In the genomic region with DNA sequence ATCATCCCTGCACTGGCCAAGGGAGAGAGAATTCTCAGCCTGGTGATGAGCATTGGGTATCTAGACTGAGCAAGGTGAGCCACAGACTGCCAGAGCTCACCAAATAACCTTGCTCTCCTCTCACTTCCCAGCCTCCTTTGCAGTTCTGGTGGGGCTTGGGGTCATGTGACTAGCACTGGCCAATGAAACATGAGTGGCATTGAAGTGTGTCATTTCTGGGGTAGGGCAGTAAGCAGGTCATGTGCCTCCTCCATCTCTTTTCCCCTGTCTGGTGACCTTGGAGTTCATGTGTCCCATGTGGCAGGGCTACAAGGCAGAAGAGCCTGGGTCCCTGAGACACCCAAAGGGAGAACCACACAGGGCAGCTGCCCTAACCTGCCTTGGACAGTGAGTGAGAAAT, we compare ENCODE assay signal across 2 cellular contexts.
A peak's percentile ranks its signal among the peaks of the same experiment; 100 is the strongest.
TF ChIP-seq lines count a peak whose summit lies in the region.

No MANE protein-coding gene starts in this region.

TF ChIP-seq in Ishikawa, 13 proteins besides CTCF, POLR2A, EP300 and RAD21:
- TF ChIP-seq, protein P1, sequence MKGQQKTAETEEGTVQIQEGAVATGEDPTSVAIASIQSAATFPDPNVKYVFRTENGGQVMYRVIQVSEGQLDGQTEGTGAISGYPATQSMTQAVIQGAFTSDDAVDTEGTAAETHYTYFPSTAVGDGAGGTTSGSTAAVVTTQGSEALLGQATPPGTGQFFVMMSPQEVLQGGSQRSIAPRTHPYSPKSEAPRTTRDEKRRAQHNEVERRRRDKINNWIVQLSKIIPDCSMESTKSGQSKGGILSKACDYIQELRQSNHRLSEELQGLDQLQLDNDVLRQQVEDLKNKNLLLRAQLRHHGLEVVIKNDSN (IDR thresholded peaks at IDR 0.05): peak; percentile 89
- TF ChIP-seq CEBPB (IDR thresholded peaks at IDR 0.05) (no peak), CREB1 (IDR thresholded peaks at IDR 0.05; ENCODE audit: low read depth) (no peak), TAF1 (IDR thresholded peaks at IDR 0.05; ENCODE audit: low read depth) (no peak), FOXM1 (IDR thresholded peaks at IDR 0.05; ENCODE audit: borderline replicate concordance, low read depth) (no peak), YY1 (IDR thresholded peaks at IDR 0.05; ENCODE audit: low read depth) (no peak)

TF ChIP-seq in GM12878, 131 proteins besides CTCF, POLR2A, EP300 and RAD21:
- TF ChIP-seq, protein P1 (IDR thresholded peaks at IDR 0.05; ENCODE audit: borderline replicate concordance, extremely low read length, insufficient read depth, low read depth, low read length): peak; percentile 42
- TF ChIP-seq, protein P2, sequence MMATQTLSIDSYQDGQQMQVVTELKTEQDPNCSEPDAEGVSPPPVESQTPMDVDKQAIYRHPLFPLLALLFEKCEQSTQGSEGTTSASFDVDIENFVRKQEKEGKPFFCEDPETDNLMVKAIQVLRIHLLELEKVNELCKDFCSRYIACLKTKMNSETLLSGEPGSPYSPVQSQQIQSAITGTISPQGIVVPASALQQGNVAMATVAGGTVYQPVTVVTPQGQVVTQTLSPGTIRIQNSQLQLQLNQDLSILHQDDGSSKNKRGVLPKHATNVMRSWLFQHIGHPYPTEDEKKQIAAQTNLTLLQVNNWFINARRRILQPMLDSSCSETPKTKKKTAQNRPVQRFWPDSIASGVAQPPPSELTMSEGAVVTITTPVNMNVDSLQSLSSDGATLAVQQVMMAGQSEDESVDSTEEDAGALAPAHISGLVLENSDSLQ (IDR thresholded peaks at IDR 0.05): no peak
- no peak for TF ChIP-seq CHD4 (IDR thresholded peaks at IDR 0.05)
- TF ChIP-seq, protein P3, sequence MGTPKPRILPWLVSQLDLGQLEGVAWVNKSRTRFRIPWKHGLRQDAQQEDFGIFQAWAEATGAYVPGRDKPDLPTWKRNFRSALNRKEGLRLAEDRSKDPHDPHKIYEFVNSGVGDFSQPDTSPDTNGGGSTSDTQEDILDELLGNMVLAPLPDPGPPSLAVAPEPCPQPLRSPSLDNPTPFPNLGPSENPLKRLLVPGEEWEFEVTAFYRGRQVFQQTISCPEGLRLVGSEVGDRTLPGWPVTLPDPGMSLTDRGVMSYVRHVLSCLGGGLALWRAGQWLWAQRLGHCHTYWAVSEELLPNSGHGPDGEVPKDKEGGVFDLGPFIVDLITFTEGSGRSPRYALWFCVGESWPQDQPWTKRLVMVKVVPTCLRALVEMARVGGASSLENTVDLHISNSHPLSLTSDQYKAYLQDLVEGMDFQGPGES (IDR thresholded peaks at IDR 0.05): no peak
